In the genomic region with DNA sequence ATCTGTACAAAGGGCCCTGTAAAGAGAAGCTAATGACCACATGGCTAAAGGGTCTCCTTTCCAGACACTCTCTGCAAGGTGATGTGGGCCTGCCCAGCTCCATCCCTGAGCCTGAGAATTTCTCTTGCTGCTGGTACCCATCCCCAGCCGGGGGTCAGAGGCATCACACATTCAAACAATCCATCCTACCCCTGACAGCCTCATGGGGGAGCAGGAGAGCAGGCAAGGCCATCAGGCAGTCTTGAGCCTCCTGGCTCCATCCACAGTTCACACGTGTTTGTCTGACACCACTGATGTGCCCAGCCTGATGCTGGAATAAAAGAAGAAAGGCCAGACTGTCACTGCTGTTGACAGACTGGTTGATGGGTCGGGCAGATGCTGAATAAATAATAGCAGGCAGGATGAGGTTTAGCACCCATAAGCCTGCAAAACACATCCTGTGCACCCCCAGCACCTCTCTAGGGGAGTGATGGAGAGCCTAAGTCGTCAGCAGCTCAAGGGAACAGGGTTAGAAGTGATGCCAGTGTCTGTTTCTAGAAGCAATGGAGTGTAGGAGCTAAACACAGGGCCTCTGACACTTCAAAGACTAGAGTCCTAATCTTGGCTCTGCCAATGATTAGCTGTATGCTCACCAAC, we compare ENCODE assay signal across 8 cellular contexts. TPM values are rescaled to one million over a fixed set of nuclear protein-coding genes. Genes with fewer than 3 reads are reported as not detected.
DNase-seq lines count a peak whose midpoint lies in the region; ATAC-seq, FAIRE-seq and TF ChIP-seq lines count a peak whose summit lies in the region.

No MANE protein-coding gene starts in this region.

- TF ChIP-seq CTCF in AG09309 (IDR thresholded peaks at IDR 0.05; ENCODE audit: control insufficient read depth, insufficient read depth, low read depth, low read length, missing control alignments) = peak; percentile 76
- peak; percentile 33 to 63 for TF ChIP-seq CTCF in right atrium auricular region (IDR thresholded peaks at IDR 0.05)

- H3K4me1 ChIP-seq in right atrium auricular region = no peaks in the 10 kb centered on the region

- ATAC-seq in activated naive CD4-positive, alpha-beta T cell treated with anti-CD3 and anti-CD28 coated beads, Interleukin-2, amount 50 U/mL, for 72 hours = peak; percentile 52 to 71
- no peak for ATAC-seq in GM21786 (IDR thresholded peaks at IDR 0.05; ENCODE audit: unreplicated experiment)

- H3K4me3 ChIP-seq in AG09309 (ENCODE audit: control insufficient read depth, low read depth, low read length) = no peak overlapping the region
- H3K4me3 ChIP-seq in right atrium auricular region = no peak overlapping the region

- H3K9me3 ChIP-seq in right atrium auricular region = no peaks in the 10 kb centered on the region

- H3K36me3 Mint-ChIP-seq in activated naive CD4-positive, alpha-beta T cell treated with anti-CD3 and anti-CD28 coated beads, Interleukin-2, amount 50 U/mL, for 72 hours = no peaks in the 10 kb centered on the region

- H3K27me3 ChIP-seq in right atrium auricular region = no peaks in the 10 kb centered on the region

- FAIRE-seq in GM12892 (lab: Jason Lieb, UNC) = peak; percentile 94

- no peaks in the 10 kb centered on the region for H3K36me3 ChIP-seq in right atrium auricular region

- no peak overlapping the region for H3K27ac Mint-ChIP-seq in activated naive CD4-positive, alpha-beta T cell treated with anti-CD3 and anti-CD28 coated beads, Interleukin-2, amount 50 U/mL, for 72 hours

- no peak overlapping the region for H3K27ac ChIP-seq in right atrium auricular region

- no peak for TF ChIP-seq POLR2A in GM12892 (IDR thresholded peaks at IDR 0.05; ENCODE audit: low read depth, low read length)

- DNase-seq in AG09309 (ENCODE audit: low read depth) (peak; percentile 13), GM12892 (ENCODE audit: insufficient read length) (peak; percentile 48), NCI-H1694 treated with DMSO at 0.1 percent for 48 hours (lab: John Stamatoyannopoulos, UW) (peak; percentile 23), right atrium auricular region (ENCODE audit: low spot score) (no peak), OCI-M2 (lab: John Stamatoyannopoulos, UW; ENCODE audit: unreplicated experiment) (no peak)
- DNase-seq in activated naive CD4-positive, alpha-beta T cell treated with anti-CD3 and anti-CD28 coated beads, Interleukin-2, amount 50 U/mL, for 72 hours (ENCODE audit: low spot score in 2 of 2) = peak in 1 of 2 donors; percentile 35
- DNase-seq in stimulated activated CD4-positive, alpha-beta T cell treated with anti-CD3 and anti-CD28 coated beads, Interleukin-12 subunit alpha, Interleukin-12 subunit beta, amount 100 ng/mL, for 48 hours (ENCODE audit: low read depth in 2 of 3, low spot score in 1 of 3) = peak in 2 of 3 donors; percentile 5 to 20

- H3K9me3 Mint-ChIP-seq in activated naive CD4-positive, alpha-beta T cell treated with anti-CD3 and anti-CD28 coated beads, Interleukin-2, amount 50 U/mL, for 72 hours = no peaks in the 10 kb centered on the region

RNA-seq across cellular contexts. Expression of a gene that starts 43.5 kb away (rescaled TPM):
- 0.49 TPM for polyA plus RNA-seq in GM12892 (2012; ENCODE audit: missing spikeins)
- total RNA-seq in activated naive CD4-positive, alpha-beta T cell treated with anti-CD3 and anti-CD28 coated beads, Interleukin-2, amount 50 U/mL, for 72 hours = under 1 TPM in 1 of 2 donors, not detected in 1; 0.16 TPM
- under 1 TPM; 0.24 to 0.96 TPM for total RNA-seq in right atrium auricular region

Comparison
In these comparisons a context has a peak if more than half of its experiments do, and no peak if none do; other contexts are left out.
1. DNase-seq: peak in AG09309 (single experiment), GM12892 (single experiment), NCI-H1694 treated with DMSO at 0.1 percent for 48 hours (single experiment) and stimulated activated CD4-positive, alpha-beta T cell treated with anti-CD3 and anti-CD28 coated beads, Interleukin-12 subunit alpha, Interleukin-12 subunit beta, amount 100 ng/mL, for 48 hours (2 of 3); none in right atrium auricular region (single experiment) and OCI-M2 (single experiment).